8 cellular contexts compared by ENCODE assay signal in genomic region chr11:114075891-114076441, GRCh38. TPM values are rescaled to one million over a fixed set of nuclear protein-coding genes. Genes with fewer than 3 reads are reported as not detected.
DNase-seq lines count a peak whose midpoint lies in the region; ATAC-seq and TF ChIP-seq lines count a peak whose summit lies in the region.

No MANE protein-coding gene starts in this region.

- peaks cover 38% of the 10 kb centered on the region for H3K4me1 ChIP-seq in cardiac muscle cell (ENCODE audit: low read depth)

- H3K4me3 ChIP-seq in cardiac muscle cell = no peak overlapping the region

- DNase-seq in cardiac muscle cell (ENCODE audit: low read depth in 1 of 2, low spot score in 1 of 2) = peak; percentile 54 to 83
- no peak for DNase-seq in Right ventricle myocardium inferior (ENCODE audit: missing footprints)
- DNase-seq in T-helper 17 cell = peak in 2 of 3 donors; percentile 32 to 38
- peak; percentile 25 for DNase-seq in dedifferentiated amniotic fluid mesenchymal stem cell (ENCODE audit: extremely low spot score)
- DNase-seq in myocyte (ENCODE audit: low read depth) = peak; percentile 68

- H3K36me3 Mint-ChIP-seq in T-helper 17 cell (ENCODE audit: low read depth) = peaks cover 2% of the 10 kb centered on the region

- peak overlapping the region; percentile 77 for H3K27ac Mint-ChIP-seq in T-helper 17 cell

- H3K27me3 Mint-ChIP-seq in T-helper 17 cell = peaks cover 6% of the 10 kb centered on the region

- H3K36me3 ChIP-seq in cardiac muscle cell = no peaks in the 10 kb centered on the region

- no peak overlapping the region for H3K27ac ChIP-seq in cardiac muscle cell

- H3K4me3 Mint-ChIP-seq in T-helper 17 cell = peak overlapping the region; percentile 78

- peaks cover 68% of the 10 kb centered on the region for H3K4me1 Mint-ChIP-seq in T-helper 17 cell

- TF ChIP-seq CTCF in cardiac muscle cell (IDR thresholded peaks at IDR 0.05; ENCODE audit: low read depth, low read length) = peak; percentile 82

- no peaks in the 10 kb centered on the region for H3K9me3 ChIP-seq in cardiac muscle cell (ENCODE audit: low read depth)
- no peaks in the 10 kb centered on the region for H3K9me3 ChIP-seq in T-helper 17 cell (ENCODE audit: control insufficient read depth, low read length, poor library complexity, severe bottlenecking)

- intact Hi-C loops in Right ventricle myocardium inferior (cut with DNase I) = no loop called here

- H3K27me3 ChIP-seq in cardiac muscle cell = peaks cover 10% of the 10 kb centered on the region

- ATAC-seq in Right ventricle myocardium inferior = no peak
- peak; percentile 28 for ATAC-seq in T-helper 17 cell
- no peak for ATAC-seq in HG02870 (IDR thresholded peaks at IDR 0.05; ENCODE audit: unreplicated experiment)
- no peak for ATAC-seq in HG03159 (IDR thresholded peaks at IDR 0.05; ENCODE audit: unreplicated experiment)
- no peak for ATAC-seq in HG03175 (IDR thresholded peaks at IDR 0.05; ENCODE audit: unreplicated experiment)

RNA-seq across cellular contexts. Expression of gene ZBTB16, which starts 16.5 kb away (rescaled TPM):
- total RNA-seq in cardiac muscle cell (8.5 and 10.5 TPM in 2 replicates), Right ventricle myocardium inferior (78.1 TPM), T-helper 17 cell (10 to 100 TPM; 17.2 to 20.7 TPM), myocyte (0.53 and 0.78 TPM in 2 replicates)
- 8.7 and 11.0 TPM in 2 replicates for polyA plus RNA-seq in cardiac muscle cell
- not detected for polyA plus RNA-seq in myocyte (2012)
